Comparison of ENCODE assay signal across 10 cellular contexts in genomic region chr1:230863449-230863848, GRCh38. TPM values are rescaled to one million over a fixed set of nuclear protein-coding genes. Genes with fewer than 3 reads are reported as not detected.
A peak's percentile ranks its signal among the peaks of the same experiment; 100 is the strongest.
DNase-seq lines count a peak whose midpoint lies in the region; ATAC-seq, FAIRE-seq and TF ChIP-seq lines count a peak whose summit lies in the region.
"Had no signal": no experiment of that assay in that cellular context is flagged by ENCODE, and none has a peak within 500 bp of the region (broad histone marks: within the 10 kb centered on the region; RNA-seq: fewer than 3 reads in every experiment).

No MANE protein-coding gene starts in this region.

- FAIRE-seq in bronchial epithelial cell (lab: Jason Lieb, UNC), result no peak

- dilution Hi-C loops in mammary epithelial cell (cut with HindIII; ENCODE audit: low sequenced_read_pairs), result no loop called here

- no peak for ATAC-seq in lung (ENCODE audit: insufficient read depth, low FRiP score)
- peak; percentile 24 for ATAC-seq in aorta (ENCODE audit: low FRiP score)

- TF ChIP-seq CTCF in mammary epithelial cell (conservative IDR thresholded peaks at IDR 0.05 in 1 of 2, IDR thresholded peaks at IDR 0.05 in 1 of 2; ENCODE audit: extremely low read depth in 1 of 2, insufficient read depth in 1 of 2, low read depth in 1 of 2, low read length in 2 of 2), result no peak
- TF ChIP-seq CTCF in bronchial epithelial cell (IDR thresholded peaks at IDR 0.05; ENCODE audit: insufficient read depth, low read length, severe bottlenecking), result no peak
- no peak for TF ChIP-seq CTCF in lung (IDR thresholded peaks at IDR 0.05; ENCODE audit: control extremely low read depth, extremely low read depth)
- TF ChIP-seq CTCF in glutamatergic neuron (IDR thresholded peaks at IDR 0.05; ENCODE audit: partially characterized antibody, unreplicated experiment), result no peak

- H3K27me3 ChIP-seq in mammary epithelial cell (ENCODE audit: insufficient read depth, low read length) (no peaks in the 10 kb centered on the region), bronchial epithelial cell (ENCODE audit: control insufficient read depth, insufficient read depth, low read length) (no peaks in the 10 kb centered on the region), lung (ENCODE audit: control insufficient read depth, insufficient read depth) (no peaks in the 10 kb centered on the region), aorta (ENCODE audit: control insufficient read depth in 1 of 2, insufficient read depth in 2 of 2, low read length in 1 of 2) (no peaks in the 10 kb centered on the region)

- no peaks in the 10 kb centered on the region for H3K9me3 ChIP-seq in mammary epithelial cell (replicated peaks; ENCODE audit: insufficient read depth, low read length)
- peaks cover 0 to 2% of the 10 kb centered on the region in 2 donors for H3K9me3 ChIP-seq in lung (ENCODE audit: control insufficient read depth in 2 of 2, insufficient read depth in 1 of 2, low read length in 1 of 2)
- H3K9me3 ChIP-seq in aorta (ENCODE audit: control insufficient read depth, low read length), result no peaks in the 10 kb centered on the region

- no peak overlapping the region for H3K9ac ChIP-seq in mammary epithelial cell (ENCODE audit: insufficient read depth, low read length)

- no peak overlapping the region for H2AFZ ChIP-seq in mammary epithelial cell (ENCODE audit: low read depth, low read length)

- peak; percentile 89 to 96 for DNase-seq in T47D (ENCODE audit: low read depth in 1 of 2, low spot score in 1 of 2)
- DNase-seq in mammary epithelial cell, result no peak
- DNase-seq in bronchial epithelial cell (ENCODE audit: low read depth), result peak; percentile 15
- peak; percentile 53 for DNase-seq in lung (ENCODE audit: low spot score)
- DNase-seq in aorta, result no peak
- DNase-seq in glutamatergic neuron, result no peak
- DNase-seq in activated naive CD8-positive, alpha-beta T cell treated with anti-CD3 and anti-CD28 coated beads for 36 hours, result no peak
- no peak for DNase-seq in activated effector memory CD4-positive, alpha-beta T cell treated with anti-CD3 and anti-CD28 coated beads, Interleukin-2, amount 50 U/mL, for 16 hours
- DNase-seq: NCI-H748 treated with DMSO at 0.1 percent for 48 hours had no signal

- 52% methylated on average over 6 of the region's 6 CpGs for WGBS in mammary epithelial cell (ENCODE audit: low coverage, missing lambda C conversion rate)
- 36 to 46% methylated on average over 6 of the region's 6 CpGs for whole genome bisulfite sequencing in lung, 2 donors
- WGBS in aorta, 2 donors, result 15 to 30% methylated on average over 6 of the region's 6 CpGs

- in situ Hi-C loops in T47D (cut with HindIII; ENCODE audit: low pct_unique_long_range_greater_than_20kb, low sequenced_read_pairs), result no loop called here
- in situ Hi-C loops in mammary epithelial cell (cut with MboI; ENCODE audit: low sequenced_read_pairs in 2 of 2), result no loop called here

- H3K4me1 ChIP-seq in mammary epithelial cell (ENCODE audit: insufficient read depth, low read length) (peaks cover 3% of the 10 kb centered on the region), lung (ENCODE audit: control insufficient read depth in 2 of 2, insufficient read depth in 2 of 2, low read length in 2 of 2) (peaks cover 20 to 29% of the 10 kb centered on the region in 2 donors), aorta (ENCODE audit: control insufficient read depth in 1 of 2, insufficient read depth in 2 of 2, low read length in 2 of 2) (peaks cover 3 to 5% of the 10 kb centered on the region in 2 donors)

- peaks cover 34% of the 10 kb centered on the region for H3K4me1 Mint-ChIP-seq in glutamatergic neuron (ENCODE audit: low read depth, unreplicated experiment)
- H3K4me1 Mint-ChIP-seq in activated naive CD8-positive, alpha-beta T cell treated with anti-CD3 and anti-CD28 coated beads for 36 hours, result peaks cover 28% of the 10 kb centered on the region

- CTCF ChIA-PET in mammary epithelial cell (lab: Charles Lee; ENCODE audit: low non-redundant PET), result no interaction called here

- no peaks in the 10 kb centered on the region for H3K27me3 Mint-ChIP-seq in glutamatergic neuron (ENCODE audit: unreplicated experiment)
- peaks cover 9% of the 10 kb centered on the region for H3K27me3 Mint-ChIP-seq in activated naive CD8-positive, alpha-beta T cell treated with anti-CD3 and anti-CD28 coated beads for 36 hours

- no peak overlapping the region for H3K4me3 Mint-ChIP-seq in glutamatergic neuron (ENCODE audit: unreplicated experiment)
- H3K4me3 Mint-ChIP-seq in activated naive CD8-positive, alpha-beta T cell treated with anti-CD3 and anti-CD28 coated beads for 36 hours, result no peak overlapping the region
- H3K4me3 Mint-ChIP-seq: B cell had no signal

- peaks cover 4% of the 10 kb centered on the region for H3K79me2 ChIP-seq in mammary epithelial cell (ENCODE audit: insufficient read depth, low read length)

- peaks cover 5% of the 10 kb centered on the region for H3K9me3 Mint-ChIP-seq in glutamatergic neuron (ENCODE audit: unreplicated experiment)
- no peaks in the 10 kb centered on the region for H3K9me3 Mint-ChIP-seq in activated naive CD8-positive, alpha-beta T cell treated with anti-CD3 and anti-CD28 coated beads for 36 hours

- no peak overlapping the region for H3K4me2 ChIP-seq in mammary epithelial cell (ENCODE audit: insufficient read depth, low read depth, low read length)

- intact Hi-C loops in mammary epithelial cell (cut with micrococcal nuclease), result no loop called here
- intact Hi-C loops in aorta (cut with DNase I), result no loop called here

- BruUV-seq in mammary epithelial cell (replicated peaks; lab: Mats Ljungman, UMichigan), result no TSS peak

- no peaks in the 10 kb centered on the region for H3K36me3 Mint-ChIP-seq in glutamatergic neuron (ENCODE audit: unreplicated experiment)
- no peaks in the 10 kb centered on the region for H3K36me3 Mint-ChIP-seq in activated naive CD8-positive, alpha-beta T cell treated with anti-CD3 and anti-CD28 coated beads for 36 hours

- H4K20me1 ChIP-seq in mammary epithelial cell (ENCODE audit: insufficient read depth, low read length), result no peaks in the 10 kb centered on the region

- H3K27ac ChIP-seq in mammary epithelial cell (ENCODE audit: insufficient read depth, low read depth, low read length) (no peak overlapping the region), lung (ENCODE audit: low read depth in 1 of 2, low read length in 1 of 2) (peak overlapping the region; percentile 45 to 88), aorta (ENCODE audit: low read depth in 1 of 2, low read length in 2 of 2) (peak overlapping the region; percentile 58 to 77)

- H3K4me3 ChIP-seq in mammary epithelial cell (replicated peaks in 1 of 3; ENCODE audit: insufficient read depth in 1 of 3, low read depth in 2 of 3, low read length in 3 of 3) (no peak overlapping the region), bronchial epithelial cell (ENCODE audit: low read depth, low read length) (no peak overlapping the region), lung (no peak overlapping the region), aorta (ENCODE audit: low read length in 2 of 2) (no peak overlapping the region)

- H3K27ac Mint-ChIP-seq in glutamatergic neuron (ENCODE audit: unreplicated experiment), result no peak overlapping the region
- H3K27ac Mint-ChIP-seq in activated naive CD8-positive, alpha-beta T cell treated with anti-CD3 and anti-CD28 coated beads for 36 hours, result no peak overlapping the region
- H3K27ac Mint-ChIP-seq: B cell had no signal

- H3K36me3 ChIP-seq in mammary epithelial cell (ENCODE audit: insufficient read depth, low read length) (no peaks in the 10 kb centered on the region), bronchial epithelial cell (ENCODE audit: control insufficient read depth, insufficient read depth, low read length) (no peaks in the 10 kb centered on the region), lung (ENCODE audit: control insufficient read depth in 2 of 2, insufficient read depth in 2 of 2, low read length in 2 of 2) (no peaks in the 10 kb centered on the region), aorta (ENCODE audit: control insufficient read depth in 1 of 2, insufficient read depth in 2 of 2, low read length in 1 of 2) (no peaks in the 10 kb centered on the region)

RNA-seq across cellular contexts. Expression of gene C1orf198, which starts 4.9 kb away (rescaled TPM):
- 10 to 100 TPM in 1 of 2 donors, 1 to 10 TPM in 1; 8.8 to 25.7 TPM for total RNA-seq in mammary epithelial cell
- 6.7 TPM for polyA plus RNA-seq in mammary epithelial cell
- polyA minus RNA-seq in mammary epithelial cell, result 21.9 TPM
- 7.1 and 12.3 TPM in 2 replicates for total RNA-seq in bronchial epithelial cell
- total RNA-seq in lung, result 100 to 1,000 TPM in 1 of 2 donors, 10 to 100 TPM in 1; 51.9 to 109 TPM
- polyA plus RNA-seq in lung, result 10 to 100 TPM; 25.8 to 47.5 TPM
- total RNA-seq in aorta, result 100 to 1,000 TPM; 117 to 172 TPM
- polyA plus RNA-seq in aorta, result 100 to 1,000 TPM in 1 of 2 donors, 10 to 100 TPM in 1; 61.2 to 110 TPM
- 27.3 TPM for total RNA-seq in glutamatergic neuron (ENCODE audit: unreplicated experiment)
- total RNA-seq in activated naive CD8-positive, alpha-beta T cell treated with anti-CD3 and anti-CD28 coated beads for 36 hours, result 1 to 10 TPM; 5.8 to 6.7 TPM

Comparison
In these comparisons a context has a peak if more than half of its experiments do, and no peak if none do; other contexts are left out.
1. DNase-seq: peak in T47D (2 of 2), bronchial epithelial cell (single experiment) and lung (single experiment); none in mammary epithelial cell (single experiment), aorta (0 of 2), glutamatergic neuron (single experiment), activated naive CD8-positive, alpha-beta T cell treated with anti-CD3 and anti-CD28 coated beads for 36 hours (single experiment) and activated effector memory CD4-positive, alpha-beta T cell treated with anti-CD3 and anti-CD28 coated beads, Interleukin-2, amount 50 U/mL, for 16 hours (single experiment).